Comparison of ENCODE assay signal across 19 cellular contexts in the genomic region with DNA sequence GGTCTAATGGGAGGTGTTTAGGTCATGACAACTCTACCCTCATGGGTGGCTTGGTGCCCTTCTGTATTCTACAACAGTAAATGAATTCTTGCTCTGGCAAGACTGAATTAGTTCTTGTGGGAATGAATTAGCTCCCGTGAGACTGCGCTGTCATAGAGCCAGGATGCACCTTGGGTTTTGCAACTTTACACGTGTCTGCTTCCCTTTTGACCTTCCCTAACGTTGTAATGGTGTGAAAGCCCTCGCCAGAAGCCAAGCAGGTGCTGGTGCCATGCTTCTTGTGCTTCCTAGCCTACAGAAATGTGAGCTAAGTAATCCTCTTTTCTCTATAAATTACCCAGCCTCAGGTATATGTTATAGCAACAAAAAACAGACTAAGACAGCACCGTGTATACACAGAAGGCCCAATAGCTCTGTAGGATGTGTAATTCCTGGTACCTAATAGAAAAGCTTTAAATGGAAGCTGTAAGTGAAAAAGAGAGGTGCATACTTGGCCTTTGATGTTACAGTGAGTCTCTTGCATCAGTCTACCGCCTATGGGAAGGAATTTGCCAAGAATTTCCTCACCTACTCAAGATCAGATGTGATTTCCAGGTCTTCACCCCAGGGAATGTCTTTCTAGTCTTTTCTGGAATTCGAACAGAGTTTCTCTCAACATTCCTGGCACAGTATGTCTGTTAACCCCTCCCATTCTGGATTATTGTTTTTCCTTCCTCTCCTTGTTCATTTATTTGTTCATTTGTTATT. TPM values are rescaled to one million over a fixed set of nuclear protein-coding genes. Genes with fewer than 3 reads are reported as not detected.
DNase-seq lines count a peak whose midpoint lies in the region; ATAC-seq and TF ChIP-seq lines count a peak whose summit lies in the region.
"Had no signal": no experiment of that assay in that cellular context is flagged by ENCODE, and none has a peak within 500 bp of the region (broad histone marks: within the 10 kb centered on the region; RNA-seq: fewer than 3 reads in every experiment).

No MANE protein-coding gene starts in this region.

- H3K79me1 ChIP-seq in H9 (ENCODE audit: insufficient read depth, low read depth, low read length, poor library complexity, severe bottlenecking) = no peaks in the 10 kb centered on the region

- H2BK12ac ChIP-seq in H9 (ENCODE audit: insufficient read length, low read depth, low read length) = peak overlapping the region; percentile 5

- TF ChIP-seq CTCF in H9 (conservative IDR thresholded peaks at IDR 0.05) = peak; percentile 45; the same call in 2 of the 3 replicates
- TF ChIP-seq CTCF in choroid plexus epithelial cell (conservative IDR thresholded peaks at IDR 0.05; ENCODE audit: low read depth, low read length) = peak; percentile 27
- peak; percentile 23 for TF ChIP-seq CTCF in neural progenitor cell (IDR thresholded peaks at IDR 0.05)
- no peak for TF ChIP-seq CTCF in heart left ventricle (IDR thresholded peaks at IDR 0.05)

- H3K23ac ChIP-seq in H9 (ENCODE audit: insufficient read length, low read depth, low read length) = no peak overlapping the region

- peak overlapping the region; percentile 15 for H4K5ac ChIP-seq in H9 (ENCODE audit: insufficient read length, low read depth, low read length)

- H2BK120ac ChIP-seq in H9 (ENCODE audit: low read depth, low read length, poor library complexity, severe bottlenecking) = no peak overlapping the region

- H3K14ac ChIP-seq in H9 (ENCODE audit: insufficient read depth, low read length) = 0 out of 2 replicates have a peak overlapping the region, but pooled peaks have one; percentile 0

- H3K56ac ChIP-seq in H9 (ENCODE audit: insufficient read length, low read depth, low read length) = no peak overlapping the region

- H3K9me3 Mint-ChIP-seq in H9 (peaks cover 1 to 4% of the 10 kb centered on the region in 2 experiments; a peak in 2 of 5 replicates), neural progenitor cell (no peaks in the 10 kb centered on the region)

- H3K4me3 ChIP-seq in choroid plexus epithelial cell (ENCODE audit: low read depth, low read length) = no peak overlapping the region
- no peak overlapping the region for H3K4me3 ChIP-seq in neural progenitor cell
- no peak overlapping the region for H3K4me3 ChIP-seq in heart left ventricle
- H3K4me3 ChIP-seq: K562, SJCRH30 had no signal

- no peak overlapping the region for H2AFZ ChIP-seq in H9 (ENCODE audit: low read length)
- H2AFZ ChIP-seq in neural progenitor cell (replicated peaks) = no peak overlapping the region

- H3K4ac ChIP-seq in H9 (ENCODE audit: low read depth, low read length) = no peak overlapping the region

- DNase-seq in H9 = peak; percentile 52
- peak; percentile 57 for DNase-seq in choroid plexus epithelial cell (ENCODE audit: low read depth)
- peak; percentile 55 for DNase-seq in iPS-NIHi11 (ENCODE audit: low spot score)
- DNase-seq in neural progenitor cell (ENCODE audit: low spot score) = peak; percentile 36
- no peak for DNase-seq in dedifferentiated amniotic fluid mesenchymal stem cell (ENCODE audit: extremely low spot score)
- no peak for DNase-seq in heart left ventricle
- no peak for DNase-seq in stimulated activated CD4-positive, alpha-beta T cell treated with anti-CD3 and anti-CD28 coated beads, Interleukin-2, amount 100 ng/mL, for 24 hours
- DNase-seq: AML-193; Calu3; CD4-positive, CD25-positive, alpha-beta regulatory T cell; DMS79; GDM1; NCI-H1436; NCI-H2029 treated with DMSO at 0.1 percent for 48 hours; NCI-H510A treated with DMSO at 0.1 percent for 48 hours; RPMI8226; SJCRH30 had no signal

- no peaks in the 10 kb centered on the region for H3F3A ChIP-seq in neural progenitor cell (ENCODE audit: low read depth)

- peaks cover 30 to 32% of the 10 kb centered on the region in 2 experiments for H3K4me1 Mint-ChIP-seq in H9
- peaks cover 4% of the 10 kb centered on the region for H3K4me1 Mint-ChIP-seq in neural progenitor cell
- H3K4me1 Mint-ChIP-seq: CD4-positive, CD25-positive, alpha-beta regulatory T cell had no signal

- H3K18ac ChIP-seq in H9 (ENCODE audit: insufficient read length, low read depth, low read length) = peak overlapping the region; percentile 52

- peak overlapping the region in 1 of 3 experiments; percentile 84; a peak in 5 of 7 replicates for H3K27ac Mint-ChIP-seq in H9
- no peak overlapping the region for H3K27ac Mint-ChIP-seq in neural progenitor cell
- H3K27ac Mint-ChIP-seq: CD4-positive, CD25-positive, alpha-beta regulatory T cell had no signal

- WGBS in H9 (ENCODE audit: extremely low coverage, insufficient read length, low lambda C conversion rate) = no CpG with 5 or more reads among the region's 8 CpGs
- 46 to 50% (median 50%) methylated on average over 8 of the region's 8 CpGs for WGBS in heart left ventricle, 4 donors

- H3K9me3 ChIP-seq in H9 (ENCODE audit: control insufficient read depth, low read depth, low read length) = no peaks in the 10 kb centered on the region
- H3K9me3 ChIP-seq in neural progenitor cell (ENCODE audit: low read depth) = no peaks in the 10 kb centered on the region
- H3K9me3 ChIP-seq in heart left ventricle = peaks cover 0 to 14% (median 0%) of the 10 kb centered on the region in 12 donors
- H3K9me3 ChIP-seq: SJCRH30 had no signal

- H3K36me3 Mint-ChIP-seq in H9 (ENCODE audit: insufficient read depth in 1 of 3, low read depth in 3 of 3) = peaks cover 0 to 10% (median 3%) of the 10 kb centered on the region in 3 experiments; a peak in 4 of 7 replicates
- no peaks in the 10 kb centered on the region for H3K36me3 Mint-ChIP-seq in neural progenitor cell
- H3K36me3 Mint-ChIP-seq: CD4-positive, CD25-positive, alpha-beta regulatory T cell had no signal

- peaks cover 2% of the 10 kb centered on the region for H4K20me1 ChIP-seq in H9 (ENCODE audit: control insufficient read depth, insufficient read depth, insufficient read length)
- H4K20me1 ChIP-seq in neural progenitor cell (ENCODE audit: low read depth) = no peaks in the 10 kb centered on the region

- no peak overlapping the region for H2BK20ac ChIP-seq in H9 (ENCODE audit: low read depth, low read length, poor library complexity, severe bottlenecking)

- H3T11ph ChIP-seq in H9 (ENCODE audit: low read length) = no peak overlapping the region

- intact Hi-C loops in heart left ventricle (cut with DNase I) = no loop called here

- H3K4me2 ChIP-seq in H9 (ENCODE audit: insufficient read depth, insufficient read length, low read length) (no peak overlapping the region), neural progenitor cell (no peak overlapping the region)

- H3K9ac ChIP-seq in H9 (ENCODE audit: extremely low read depth, insufficient read length, low read length) (no peak overlapping the region), neural progenitor cell (no peak overlapping the region)

- no peak for TF ChIP-seq POLR2A in heart left ventricle (IDR thresholded peaks at IDR 0.05)

- no peak overlapping the region for H2BK5ac ChIP-seq in H9 (ENCODE audit: insufficient read length, low read length)

- H3K4me1 ChIP-seq in H9 (ENCODE audit: insufficient read depth, low read length) (peaks cover 5% of the 10 kb centered on the region; the same call in 1 of the 2 replicates), neural progenitor cell (no peaks in the 10 kb centered on the region), heart left ventricle (peaks cover 0 to 7% (median 0%) of the 10 kb centered on the region in 12 donors)

- H3K4me3 Mint-ChIP-seq in H9 = no peak overlapping the region
- no peak overlapping the region for H3K4me3 Mint-ChIP-seq in neural progenitor cell
- H3K4me3 Mint-ChIP-seq: CD4-positive, CD25-positive, alpha-beta regulatory T cell had no signal

- no peak overlapping the region for H4K91ac ChIP-seq in H9 (ENCODE audit: insufficient read length, low read depth, low read length)

- H3K27ac ChIP-seq in H9 (ENCODE audit: insufficient read length, low read depth, low read length) (no peak overlapping the region), neural progenitor cell (no peak overlapping the region), heart left ventricle (no peak overlapping the region)
- H3K27ac ChIP-seq: SJCRH30 had no signal

- no peak for ATAC-seq in GM19351 (IDR thresholded peaks at IDR 0.05; ENCODE audit: unreplicated experiment)
- no peak for ATAC-seq in heart left ventricle
- ATAC-seq: K562 had no signal

- H3K27me3 ChIP-seq in H9 (ENCODE audit: insufficient read depth, low read length) (no peaks in the 10 kb centered on the region), neural progenitor cell (no peaks in the 10 kb centered on the region), heart left ventricle (no peaks in the 10 kb centered on the region)
- H3K27me3 ChIP-seq: SJCRH30 had no signal

- peak overlapping the region; percentile 22 for H2AK5ac ChIP-seq in H9 (ENCODE audit: insufficient read length, low read length)

- H3K79me2 ChIP-seq in H9 (ENCODE audit: insufficient read depth, low read length) = no peaks in the 10 kb centered on the region
- H3K79me2 ChIP-seq in neural progenitor cell (ENCODE audit: low read depth) = no peaks in the 10 kb centered on the region

- H3K36me3 ChIP-seq in neural progenitor cell = no peaks in the 10 kb centered on the region
- H3K36me3 ChIP-seq in heart left ventricle = no peaks in the 10 kb centered on the region
- H3K36me3 ChIP-seq: SJCRH30 had no signal

- H4K8ac ChIP-seq in H9 (replicated peaks; ENCODE audit: insufficient read length, low read depth, low read length) = no peak overlapping the region

- no peak overlapping the region for H2BK15ac ChIP-seq in H9 (ENCODE audit: low read depth, low read length)

- H3K27me3 Mint-ChIP-seq in H9 (ENCODE audit: low read depth) (peaks cover 9% of the 10 kb centered on the region; the same call in 1 of the 2 replicates), neural progenitor cell (ENCODE audit: insufficient read depth, low read depth) (peaks cover 4% of the 10 kb centered on the region)

- no peaks in the 10 kb centered on the region for H3K23me2 ChIP-seq in H9 (ENCODE audit: insufficient read length, low read depth, low read length, poor library complexity, severe bottlenecking)

RNA-seq across cellular contexts. Expression of gene ENPEP, which starts 3.2 kb away (rescaled TPM):
- total RNA-seq in H9 (2021) = 0.44 and 0.83 TPM in 2 replicates
- total RNA-seq in neural progenitor cell (ENCODE audit: low replicate concordance) = 1.5 and 1.8 TPM in 2 replicates
- 1 to 10 TPM; 1.3 to 9.3 (median 4.2) TPM for total RNA-seq in heart left ventricle
- polyA plus RNA-seq in heart left ventricle = 1 to 10 TPM; 1.3 to 4.4 TPM
- total RNA-seq: Calu3, K562 had no signal

Comparison
In these comparisons a context has a peak if more than half of its experiments do, and no peak if none do; other contexts are left out.
1. DNase-seq: peak in H9 (single experiment), choroid plexus epithelial cell (single experiment), iPS-NIHi11 (single experiment) and neural progenitor cell (single experiment); none in dedifferentiated amniotic fluid mesenchymal stem cell (single experiment), heart left ventricle (0 of 5) and stimulated activated CD4-positive, alpha-beta T cell treated with anti-CD3 and anti-CD28 coated beads, Interleukin-2, amount 100 ng/mL, for 24 hours (0 of 2).
2. CTCF ChIP-seq: peak in H9 (single experiment), choroid plexus epithelial cell (single experiment) and neural progenitor cell (single experiment); none in heart left ventricle (0 of 12).